10 cellular contexts compared by ENCODE assay signal in the genomic region with DNA sequence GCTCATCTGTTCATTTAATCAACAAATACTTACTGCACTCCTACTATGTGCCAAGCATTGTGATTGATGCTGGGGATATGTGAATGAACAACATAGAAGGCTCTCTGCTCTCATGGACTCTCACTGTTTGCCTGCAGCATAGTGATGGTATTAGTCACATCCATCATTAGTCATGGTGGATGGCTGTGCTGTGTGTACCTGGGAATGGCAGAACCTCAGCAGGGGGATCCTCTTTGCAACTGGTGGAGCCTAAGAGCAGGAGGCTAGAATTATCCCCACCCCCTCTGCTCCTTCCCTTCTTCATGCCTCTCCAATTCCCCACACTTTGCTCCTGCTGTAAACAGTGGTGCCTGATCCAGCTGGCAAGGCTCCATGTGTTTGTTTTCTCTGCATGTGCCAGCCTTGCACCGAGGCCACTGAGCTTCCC. TPM values are rescaled to one million over a fixed set of nuclear protein-coding genes. Genes with fewer than 3 reads are reported as not detected.
DNase-seq lines count a peak whose midpoint lies in the region; ATAC-seq and TF ChIP-seq lines count a peak whose summit lies in the region.
"Had no signal": no experiment of that assay in that cellular context is flagged by ENCODE, and none has a peak within 500 bp of the region (broad histone marks: within the 10 kb centered on the region; RNA-seq: fewer than 3 reads in every experiment).

No MANE protein-coding gene starts in this region.

- no peak overlapping the region for H3K27ac Mint-ChIP-seq in glutamatergic neuron (ENCODE audit: unreplicated experiment)
- H3K27ac Mint-ChIP-seq: stimulated activated naive CD8-positive, alpha-beta T cell treated with anti-CD3 and anti-CD28 coated beads, Interleukin-15, Interleukin-2, amounts not matched to agents 100 ng/mL and 50 ng/mL, for 24 hours had no signal

- no peaks in the 10 kb centered on the region for H3K27me3 Mint-ChIP-seq in glutamatergic neuron (ENCODE audit: unreplicated experiment)
- H3K27me3 Mint-ChIP-seq: stimulated activated naive CD8-positive, alpha-beta T cell treated with anti-CD3 and anti-CD28 coated beads, Interleukin-15, Interleukin-2, amounts not matched to agents 100 ng/mL and 50 ng/mL, for 24 hours had no signal

- H3K4me3 ChIP-seq in HUES48 (ENCODE audit: low read depth, low read length): no peak overlapping the region

- no peaks in the 10 kb centered on the region for H3K36me3 ChIP-seq in HUES48 (ENCODE audit: control insufficient read depth, insufficient read depth, low read length)

- no peaks in the 10 kb centered on the region for H3K9me3 Mint-ChIP-seq in glutamatergic neuron (ENCODE audit: unreplicated experiment)
- H3K9me3 Mint-ChIP-seq: stimulated activated naive CD8-positive, alpha-beta T cell treated with anti-CD3 and anti-CD28 coated beads, Interleukin-15, Interleukin-2, amounts not matched to agents 100 ng/mL and 50 ng/mL, for 24 hours had no signal

- in situ Hi-C loops in ACHN (cut with HindIII; ENCODE audit: low pct_ligation_motif_present, low pct_unique_long_range_greater_than_20kb, low sequenced_read_pairs): no loop called here

- ATAC-seq in SK-N-SH treated with all-trans-retinoic acid at 6 μM for 48 hours: peak; percentile 95

- no peaks in the 10 kb centered on the region for H3K36me3 Mint-ChIP-seq in glutamatergic neuron (ENCODE audit: unreplicated experiment)

- peak overlapping the region; percentile 88 for H3K27ac ChIP-seq in HUES48 (ENCODE audit: low read depth, low read length)

- H3K9ac ChIP-seq in HUES48 (ENCODE audit: low read depth, low read length): no peak overlapping the region

- DNase-seq in ACHN: peak; percentile 82
- peak; percentile 85 for DNase-seq in iris pigment epithelial cell (ENCODE audit: low read depth)
- DNase-seq in glutamatergic neuron: no peak
- no peak for DNase-seq in NOMO-1 treated with DMSO at 0.1 percent for 48 hours (lab: John Stamatoyannopoulos, UW; ENCODE audit: unreplicated experiment)
- no peak for DNase-seq in NK-92 treated with Interleukin-12 subunit alpha and Interleukin-12 subunit beta, amount 100 ng/mL, for 24 hours (lab: John Stamatoyannopoulos, UW)
- DNase-seq in NCI-H1930 (lab: John Stamatoyannopoulos, UW): no peak
- DNase-seq: DND-41 had no signal

- no peak for TF ChIP-seq CTCF in glutamatergic neuron (IDR thresholded peaks at IDR 0.05; ENCODE audit: partially characterized antibody, unreplicated experiment)

- H3K9me3 ChIP-seq in HUES48 (ENCODE audit: control insufficient read depth, insufficient read depth, low read length): no peaks in the 10 kb centered on the region

- peaks cover 26% of the 10 kb centered on the region for H3K4me1 Mint-ChIP-seq in glutamatergic neuron (ENCODE audit: low read depth, unreplicated experiment)

- H3K27me3 ChIP-seq in HUES48 (ENCODE audit: control insufficient read depth, insufficient read depth, low read length): no peaks in the 10 kb centered on the region

- peaks cover 27% of the 10 kb centered on the region for H3K4me1 ChIP-seq in HUES48 (ENCODE audit: control insufficient read depth, insufficient read depth, low read length)

- H3K4me3 Mint-ChIP-seq in glutamatergic neuron (ENCODE audit: unreplicated experiment): no peak overlapping the region
- H3K4me3 Mint-ChIP-seq: stimulated activated naive CD8-positive, alpha-beta T cell treated with anti-CD3 and anti-CD28 coated beads, Interleukin-15, Interleukin-2, amounts not matched to agents 100 ng/mL and 50 ng/mL, for 24 hours had no signal

TF ChIP-seq in SK-N-SH treated with all-trans-retinoic acid at 6 μM for 48 hours, 23 proteins besides CTCF, POLR2A, EP300 and RAD21:
- TF ChIP-seq ZNF70 (CRISPR knock-in tag; IDR thresholded peaks at IDR 0.05) (no peak), ZNF565 (CRISPR knock-in tag; conservative IDR thresholded peaks at IDR 0.05; ENCODE audit: low read depth) (no peak), ZC3H10 (CRISPR knock-in tag; IDR thresholded peaks at IDR 0.05) (no peak), ESRRG (CRISPR knock-in tag; IDR thresholded peaks at IDR 0.05) (no peak), TOX (CRISPR knock-in tag; IDR thresholded peaks at IDR 0.05; ENCODE audit: borderline replicate concordance) (no peak), SNAI2 (CRISPR knock-in tag; IDR thresholded peaks at IDR 0.05) (no peak), RARB (CRISPR knock-in tag; IDR thresholded peaks at IDR 0.05) (no peak), ZFP30 (CRISPR knock-in tag; IDR thresholded peaks at IDR 0.05) (no peak), GLIS3 (CRISPR knock-in tag; IDR thresholded peaks at IDR 0.05) (no peak), TCF4 (CRISPR knock-in tag; IDR thresholded peaks at IDR 0.05; ENCODE audit: borderline replicate concordance) (no peak)
- TF ChIP-seq, protein P1, sequence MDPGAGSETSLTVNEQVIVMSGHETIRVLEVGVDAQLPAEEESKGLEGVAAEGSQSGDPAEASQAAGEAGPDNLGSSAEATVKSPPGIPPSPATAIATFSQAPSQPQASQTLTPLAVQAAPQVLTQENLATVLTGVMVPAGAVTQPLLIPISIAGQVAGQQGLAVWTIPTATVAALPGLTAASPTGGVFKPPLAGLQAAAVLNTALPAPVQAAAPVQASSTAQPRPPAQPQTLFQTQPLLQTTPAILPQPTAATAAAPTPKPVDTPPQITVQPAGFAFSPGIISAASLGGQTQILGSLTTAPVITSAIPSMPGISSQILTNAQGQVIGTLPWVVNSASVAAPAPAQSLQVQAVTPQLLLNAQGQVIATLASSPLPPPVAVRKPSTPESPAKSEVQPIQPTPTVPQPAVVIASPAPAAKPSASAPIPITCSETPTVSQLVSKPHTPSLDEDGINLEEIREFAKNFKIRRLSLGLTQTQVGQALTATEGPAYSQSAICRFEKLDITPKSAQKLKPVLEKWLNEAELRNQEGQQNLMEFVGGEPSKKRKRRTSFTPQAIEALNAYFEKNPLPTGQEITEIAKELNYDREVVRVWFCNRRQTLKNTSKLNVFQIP (CRISPR knock-in tag; IDR thresholded peaks at IDR 0.05; ENCODE audit: borderline replicate concordance, low read depth): no peak
- TF ChIP-seq, protein P2, sequence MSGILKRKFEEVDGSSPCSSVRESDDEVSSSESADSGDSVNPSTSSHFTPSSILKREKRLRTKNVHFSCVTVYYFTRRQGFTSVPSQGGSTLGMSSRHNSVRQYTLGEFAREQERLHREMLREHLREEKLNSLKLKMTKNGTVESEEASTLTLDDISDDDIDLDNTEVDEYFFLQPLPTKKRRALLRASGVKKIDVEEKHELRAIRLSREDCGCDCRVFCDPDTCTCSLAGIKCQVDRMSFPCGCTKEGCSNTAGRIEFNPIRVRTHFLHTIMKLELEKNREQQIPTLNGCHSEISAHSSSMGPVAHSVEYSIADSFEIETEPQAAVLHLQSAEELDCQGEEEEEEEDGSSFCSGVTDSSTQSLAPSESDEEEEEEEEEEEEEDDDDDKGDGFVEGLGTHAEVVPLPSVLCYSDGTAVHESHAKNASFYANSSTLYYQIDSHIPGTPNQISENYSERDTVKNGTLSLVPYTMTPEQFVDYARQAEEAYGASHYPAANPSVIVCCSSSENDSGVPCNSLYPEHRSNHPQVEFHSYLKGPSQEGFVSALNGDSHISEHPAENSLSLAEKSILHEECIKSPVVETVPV (CRISPR knock-in tag; IDR thresholded peaks at IDR 0.05): no peak
- TF ChIP-seq, protein P3, sequence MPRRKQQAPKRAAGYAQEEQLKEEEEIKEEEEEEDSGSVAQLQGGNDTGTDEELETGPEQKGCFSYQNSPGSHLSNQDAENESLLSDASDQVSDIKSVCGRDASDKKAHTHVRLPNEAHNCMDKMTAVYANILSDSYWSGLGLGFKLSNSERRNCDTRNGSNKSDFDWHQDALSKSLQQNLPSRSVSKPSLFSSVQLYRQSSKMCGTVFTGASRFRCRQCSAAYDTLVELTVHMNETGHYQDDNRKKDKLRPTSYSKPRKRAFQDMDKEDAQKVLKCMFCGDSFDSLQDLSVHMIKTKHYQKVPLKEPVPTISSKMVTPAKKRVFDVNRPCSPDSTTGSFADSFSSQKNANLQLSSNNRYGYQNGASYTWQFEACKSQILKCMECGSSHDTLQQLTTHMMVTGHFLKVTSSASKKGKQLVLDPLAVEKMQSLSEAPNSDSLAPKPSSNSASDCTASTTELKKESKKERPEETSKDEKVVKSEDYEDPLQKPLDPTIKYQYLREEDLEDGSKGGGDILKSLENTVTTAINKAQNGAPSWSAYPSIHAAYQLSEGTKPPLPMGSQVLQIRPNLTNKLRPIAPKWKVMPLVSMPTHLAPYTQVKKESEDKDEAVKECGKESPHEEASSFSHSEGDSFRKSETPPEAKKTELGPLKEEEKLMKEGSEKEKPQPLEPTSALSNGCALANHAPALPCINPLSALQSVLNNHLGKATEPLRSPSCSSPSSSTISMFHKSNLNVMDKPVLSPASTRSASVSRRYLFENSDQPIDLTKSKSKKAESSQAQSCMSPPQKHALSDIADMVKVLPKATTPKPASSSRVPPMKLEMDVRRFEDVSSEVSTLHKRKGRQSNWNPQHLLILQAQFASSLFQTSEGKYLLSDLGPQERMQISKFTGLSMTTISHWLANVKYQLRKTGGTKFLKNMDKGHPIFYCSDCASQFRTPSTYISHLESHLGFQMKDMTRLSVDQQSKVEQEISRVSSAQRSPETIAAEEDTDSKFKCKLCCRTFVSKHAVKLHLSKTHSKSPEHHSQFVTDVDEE (CRISPR knock-in tag; IDR thresholded peaks at IDR 0.05): no peak

RNA-seq across cellular contexts. Expression of a gene that starts 20.5 kb away (rescaled TPM):
- total RNA-seq in glutamatergic neuron (ENCODE audit: unreplicated experiment): 32.9 TPM

Comparison
In these comparisons a context has a peak if more than half of its experiments do, and no peak if none do; other contexts are left out.
1. DNase-seq: peak in ACHN (single experiment) and iris pigment epithelial cell (single experiment); none in glutamatergic neuron (single experiment), NOMO-1 treated with DMSO at 0.1 percent for 48 hours (single experiment), NK-92 treated with Interleukin-12 subunit alpha and Interleukin-12 subunit beta, amount 100 ng/mL, for 24 hours (single experiment) and NCI-H1930 (0 of 2).